In the genomic region with DNA sequence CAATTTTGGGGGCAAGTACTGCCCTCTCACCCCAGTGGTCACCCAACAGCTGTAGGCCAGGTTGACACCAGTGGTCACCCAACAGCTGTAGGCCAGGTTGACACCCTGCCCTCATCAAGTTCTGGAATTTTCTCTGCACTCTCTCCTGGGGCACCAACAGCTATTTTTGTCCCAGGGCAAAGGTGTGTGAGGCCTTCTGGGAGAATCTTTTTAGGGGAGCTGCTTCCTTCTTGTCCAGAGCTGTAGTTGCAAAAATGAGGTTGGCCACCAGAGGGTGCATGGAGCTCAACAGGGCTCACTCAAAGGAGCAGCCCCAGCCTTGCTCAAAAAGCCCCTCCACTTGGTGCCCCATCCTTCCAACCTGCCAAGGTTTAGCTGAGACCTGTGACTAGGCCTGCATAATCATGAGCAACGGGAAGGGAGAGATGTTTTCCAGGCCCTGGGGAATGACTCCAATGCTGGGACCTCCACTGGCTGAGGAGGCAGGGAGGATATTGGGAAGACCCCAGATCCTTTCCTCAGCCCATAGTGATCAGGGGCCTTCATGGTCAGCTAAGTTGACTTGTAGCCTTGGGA, we compare ENCODE assay signal across 8 cellular contexts. TPM values are rescaled to one million over a fixed set of nuclear protein-coding genes. Genes with fewer than 3 reads are reported as not detected.
DNase-seq lines count a peak whose midpoint lies in the region; TF ChIP-seq lines count a peak whose summit lies in the region.

No MANE protein-coding gene starts in this region.

- no peak overlapping the region for H3K4me3 ChIP-seq in CD8-positive, alpha-beta memory T cell (ENCODE audit: low read length)

- POLR2A ChIA-PET in CD8-positive, alpha-beta memory T cell (lab: Charles Lee): no interaction called here

- no peaks in the 10 kb centered on the region for H3K9me3 ChIP-seq in CD8-positive, alpha-beta memory T cell (ENCODE audit: low read length)

- no peaks in the 10 kb centered on the region for H3K27me3 ChIP-seq in CD8-positive, alpha-beta memory T cell (ENCODE audit: insufficient read depth, low read length, poor library complexity, severe bottlenecking)

- H3K4me1 ChIP-seq in CD8-positive, alpha-beta memory T cell (ENCODE audit: insufficient read depth, low read length): no peaks in the 10 kb centered on the region

- H3K36me3 Mint-ChIP-seq in CD8-positive, alpha-beta memory T cell: peaks cover 0 to 9% (median 4%) of the 10 kb centered on the region in 3 donors

- no peak overlapping the region for H3K4me3 Mint-ChIP-seq in CD8-positive, alpha-beta memory T cell

- peak; percentile 36 to 72 (median 46) for DNase-seq in CD8-positive, alpha-beta memory T cell
- DNase-seq in GM20000 (ENCODE audit: low spot score) (peak; percentile 74), LHCN-M2 (ENCODE audit: low read depth) (peak; percentile 69), T-helper 1 cell (peak in 4 of 5 donors; percentile 26 to 62 (median 52)), amniotic stem cell (lab: John Stamatoyannopoulos, UW) (peak; percentile 29), iPS-NIHi11 (ENCODE audit: low spot score) (peak; percentile 77), COLO829 (ENCODE audit: low spot score) (no peak)
- peak; percentile 24 to 68 for DNase-seq in stimulated activated CD4-positive, alpha-beta T cell treated with anti-CD3 and anti-CD28 coated beads, Interleukin-1b, Interleukin-23, amount 100 ng/mL, for 1 hour (ENCODE audit: low read depth in 2 of 2)

- H3K27ac Mint-ChIP-seq in CD8-positive, alpha-beta memory T cell: no peak overlapping the region

- no peak overlapping the region for H3K27ac ChIP-seq in CD8-positive, alpha-beta memory T cell (ENCODE audit: low read depth, low read length)

- CTCF ChIA-PET in CD8-positive, alpha-beta memory T cell (lab: Charles Lee): interaction anchor here (0.7 to 3.1 kb wide), 22 partner anchors 9 to 263 kb away, joined by 3 to 22 read pairs (median 4); a partner anchor contains a TSS

- peaks cover 0 to 11% of the 10 kb centered on the region in 2 donors for H3K27me3 Mint-ChIP-seq in CD8-positive, alpha-beta memory T cell

- H3K9me3 Mint-ChIP-seq in CD8-positive, alpha-beta memory T cell: peaks cover under 1 to 12% (median 10%) of the 10 kb centered on the region in 5 donors

- no peaks in the 10 kb centered on the region for H3K36me3 ChIP-seq in CD8-positive, alpha-beta memory T cell (ENCODE audit: insufficient read depth, low read length)

- peak; percentile 77 for TF ChIP-seq CTCF in GM20000 (IDR thresholded peaks at IDR 0.05; ENCODE audit: extremely low read depth, missing control alignments)

- H3K4me1 Mint-ChIP-seq in CD8-positive, alpha-beta memory T cell: no peaks in the 10 kb centered on the region

RNA-seq across cellular contexts. Expression of a gene that starts 10.6 kb away (rescaled TPM):
- total RNA-seq in CD8-positive, alpha-beta memory T cell: 1 to 10 TPM; 7.2 to 7.9 TPM
- not detected for polyA plus RNA-seq in CD8-positive, alpha-beta memory T cell
- 200 and 217 TPM in 2 replicates for total RNA-seq in LHCN-M2 (2014; rRNA removed)
- 300 TPM for polyA plus RNA-seq in LHCN-M2 (2012)

RNA-seq across cellular contexts. Expression of a gene that starts 19.2 kb away (rescaled TPM):
- 1 to 10 TPM in 1 of 2 experiments, under 1 TPM in 1; 0.39 to 1.4 TPM for total RNA-seq in CD8-positive, alpha-beta memory T cell
- not detected for polyA plus RNA-seq in CD8-positive, alpha-beta memory T cell
- 149 and 153 TPM in 2 replicates for total RNA-seq in LHCN-M2 (2014; rRNA removed)
- 202 TPM for polyA plus RNA-seq in LHCN-M2 (2012)

RNA-seq across cellular contexts. Expression of a gene that starts 55.9 kb away (rescaled TPM):
- total RNA-seq in CD8-positive, alpha-beta memory T cell: 1 to 10 TPM; 2.6 to 2.9 TPM
- polyA plus RNA-seq in CD8-positive, alpha-beta memory T cell: 0.15 TPM
- total RNA-seq in LHCN-M2 (2014; rRNA removed): 5.6 and 8.3 TPM in 2 replicates
- 7.8 TPM for polyA plus RNA-seq in LHCN-M2 (2012)

Comparison
In these comparisons a context has a peak if more than half of its experiments do, and no peak if none do; other contexts are left out.
1. RNA of a gene that starts 10.6 kb away (total RNA-seq): 200 to 217 TPM in LHCN-M2; 7.2 to 7.9 TPM in CD8-positive, alpha-beta memory T cell; every median in the first group is over 10 times any median in the second.
2. RNA of a gene that starts 19.2 kb away (total RNA-seq): 149 to 153 TPM in LHCN-M2; 0.39 to 1.4 TPM in CD8-positive, alpha-beta memory T cell; every median in the first group is over 10 times any median in the second.